In genomic region chr6:108653864-108654402, GRCh38 we compare ENCODE assay signal across 9 cellular contexts.
DNase-seq lines count a peak whose midpoint lies in the region; ATAC-seq and TF ChIP-seq lines count a peak whose summit lies in the region.
"Had no signal": no experiment of that assay in that cellular context is flagged by ENCODE, and none has a peak within 500 bp of the region (broad histone marks: within the 10 kb centered on the region; RNA-seq: fewer than 3 reads in every experiment).

No MANE protein-coding gene starts in this region.

- no peak for TF ChIP-seq CTCF in epithelial cell of esophagus (IDR thresholded peaks at IDR 0.05; ENCODE audit: insufficient read depth, low read depth, low read length, missing control alignments)
- TF ChIP-seq CTCF in testis (IDR thresholded peaks at IDR 0.05) = no peak

- H3K4me3 ChIP-seq in epithelial cell of esophagus (ENCODE audit: low read length) (no peak overlapping the region), testis (no peak overlapping the region)

- no peaks in the 10 kb centered on the region for H3K27me3 ChIP-seq in testis

- peak overlapping the region; percentile 19 to 84 for H3K27ac ChIP-seq in testis

- H3K4me1 ChIP-seq in testis = peaks cover 58% of the 10 kb centered on the region

- ATAC-seq in HG02840 (IDR thresholded peaks at IDR 0.05; ENCODE audit: low FRiP score, unreplicated experiment) (no peak), HG02763 (IDR thresholded peaks at IDR 0.05; ENCODE audit: unreplicated experiment) (no peak)
- ATAC-seq: activated naive CD8-positive, alpha-beta T cell treated with anti-CD3 and anti-CD28 coated beads, Interleukin-2, amount 50 U/mL, for 24 hours had no signal

- H3K36me3 ChIP-seq in testis (ENCODE audit: low read depth, missing control alignments) = no peaks in the 10 kb centered on the region

- intact Hi-C loops in testis (cut with DNase I; ENCODE audit: low total_unique reads) = loop anchor here (10.0 kb wide), 2 partner anchors 59 to 89 kb away; partner anchors contain the start of gene FOXO3

- TF ChIP-seq POLR2A in testis (IDR thresholded peaks at IDR 0.05) = no peak

- 34 to 37% methylated on average over 4 of the region's 4 CpGs for WGBS in testis, 2 donors

- DNase-seq in NCI-H69 (lab: John Stamatoyannopoulos, UW) (peak; percentile 38), epithelial cell of esophagus (ENCODE audit: low read depth) (peak; percentile 42), lung microvascular endothelial cell (ENCODE audit: low read depth in 2 of 2) (peak; percentile 15 to 27), testis (peak; percentile 72), NCI-H345 treated with DMSO at 0.1 percent for 48 hours (lab: John Stamatoyannopoulos, UW; ENCODE audit: unreplicated experiment) (no peak)
- DNase-seq in activated CD4-positive, alpha-beta T cell treated with anti-CD3 and anti-CD28 coated beads, Interleukin-2, amount 50 U/mL, for 4 hours = no peak
- DNase-seq: activated naive CD8-positive, alpha-beta T cell treated with anti-CD3 and anti-CD28 coated beads, Interleukin-2, amount 50 U/mL, for 24 hours had no signal

- H3K9me3 ChIP-seq in testis = no peaks in the 10 kb centered on the region

Comparison
In these comparisons a context has a peak if more than half of its experiments do, and no peak if none do; other contexts are left out.
1. DNase-seq: peak in NCI-H69 (single experiment), epithelial cell of esophagus (single experiment), lung microvascular endothelial cell (2 of 2) and testis (single experiment); none in NCI-H345 treated with DMSO at 0.1 percent for 48 hours (single experiment) and activated CD4-positive, alpha-beta T cell treated with anti-CD3 and anti-CD28 coated beads, Interleukin-2, amount 50 U/mL, for 4 hours (0 of 2).